Comparison of ENCODE assay signal across 1 cellular context in the genomic region with DNA sequence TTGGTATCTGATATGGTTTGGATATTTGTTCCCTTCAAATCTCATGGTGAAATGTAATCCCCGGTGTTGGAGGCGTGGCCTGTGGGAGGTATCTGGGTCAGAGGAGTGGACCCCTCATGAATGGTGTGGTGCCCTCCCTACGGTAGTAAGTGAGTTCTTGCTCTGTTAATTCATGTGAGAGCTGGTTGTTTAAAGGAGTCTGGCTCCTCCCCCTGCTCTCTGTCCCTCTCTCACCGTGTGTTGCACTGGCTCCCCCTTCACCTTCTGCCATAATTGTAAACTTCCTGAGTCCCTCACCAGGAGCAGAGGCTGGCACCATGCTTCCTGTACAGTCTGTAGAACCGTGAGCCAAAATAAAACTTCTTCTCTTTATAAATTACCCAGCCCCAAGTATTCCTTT.
A peak's percentile ranks its signal among the peaks of the same experiment; 100 is the strongest.
TF ChIP-seq lines count a peak whose summit lies in the region.

No MANE protein-coding gene starts in this region.

TF ChIP-seq in HepG2, 621 proteins besides CTCF, POLR2A, EP300 and RAD21 (continued from another document and continues in another):
- TF ChIP-seq, protein P1, sequence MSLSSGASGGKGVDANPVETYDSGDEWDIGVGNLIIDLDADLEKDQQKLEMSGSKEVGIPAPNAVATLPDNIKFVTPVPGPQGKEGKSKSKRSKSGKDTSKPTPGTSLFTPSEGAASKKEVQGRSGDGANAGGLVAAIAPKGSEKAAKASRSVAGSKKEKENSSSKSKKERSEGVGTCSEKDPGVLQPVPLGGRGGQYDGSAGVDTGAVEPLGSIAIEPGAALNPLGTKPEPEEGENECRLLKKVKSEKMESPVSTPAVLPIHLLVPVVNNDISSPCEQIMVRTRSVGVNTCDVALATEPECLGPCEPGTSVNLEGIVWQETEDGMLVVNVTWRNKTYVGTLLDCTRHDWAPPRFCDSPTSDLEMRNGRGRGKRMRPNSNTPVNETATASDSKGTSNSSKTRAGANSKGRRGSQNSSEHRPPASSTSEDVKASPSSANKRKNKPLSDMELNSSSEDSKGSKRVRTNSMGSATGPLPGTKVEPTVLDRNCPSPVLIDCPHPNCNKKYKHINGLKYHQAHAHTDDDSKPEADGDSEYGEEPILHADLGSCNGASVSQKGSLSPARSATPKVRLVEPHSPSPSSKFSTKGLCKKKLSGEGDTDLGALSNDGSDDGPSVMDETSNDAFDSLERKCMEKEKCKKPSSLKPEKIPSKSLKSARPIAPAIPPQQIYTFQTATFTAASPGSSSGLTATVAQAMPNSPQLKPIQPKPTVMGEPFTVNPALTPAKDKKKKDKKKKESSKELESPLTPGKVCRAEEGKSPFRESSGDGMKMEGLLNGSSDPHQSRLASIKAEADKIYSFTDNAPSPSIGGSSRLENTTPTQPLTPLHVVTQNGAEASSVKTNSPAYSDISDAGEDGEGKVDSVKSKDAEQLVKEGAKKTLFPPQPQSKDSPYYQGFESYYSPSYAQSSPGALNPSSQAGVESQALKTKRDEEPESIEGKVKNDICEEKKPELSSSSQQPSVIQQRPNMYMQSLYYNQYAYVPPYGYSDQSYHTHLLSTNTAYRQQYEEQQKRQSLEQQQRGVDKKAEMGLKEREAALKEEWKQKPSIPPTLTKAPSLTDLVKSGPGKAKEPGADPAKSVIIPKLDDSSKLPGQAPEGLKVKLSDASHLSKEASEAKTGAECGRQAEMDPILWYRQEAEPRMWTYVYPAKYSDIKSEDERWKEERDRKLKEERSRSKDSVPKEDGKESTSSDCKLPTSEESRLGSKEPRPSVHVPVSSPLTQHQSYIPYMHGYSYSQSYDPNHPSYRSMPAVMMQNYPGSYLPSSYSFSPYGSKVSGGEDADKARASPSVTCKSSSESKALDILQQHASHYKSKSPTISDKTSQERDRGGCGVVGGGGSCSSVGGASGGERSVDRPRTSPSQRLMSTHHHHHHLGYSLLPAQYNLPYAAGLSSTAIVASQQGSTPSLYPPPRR (CRISPR knock-in tag; IDR thresholded peaks at IDR 0.05; ENCODE audit: borderline replicate concordance), result no peak
- TF ChIP-seq, protein P2, sequence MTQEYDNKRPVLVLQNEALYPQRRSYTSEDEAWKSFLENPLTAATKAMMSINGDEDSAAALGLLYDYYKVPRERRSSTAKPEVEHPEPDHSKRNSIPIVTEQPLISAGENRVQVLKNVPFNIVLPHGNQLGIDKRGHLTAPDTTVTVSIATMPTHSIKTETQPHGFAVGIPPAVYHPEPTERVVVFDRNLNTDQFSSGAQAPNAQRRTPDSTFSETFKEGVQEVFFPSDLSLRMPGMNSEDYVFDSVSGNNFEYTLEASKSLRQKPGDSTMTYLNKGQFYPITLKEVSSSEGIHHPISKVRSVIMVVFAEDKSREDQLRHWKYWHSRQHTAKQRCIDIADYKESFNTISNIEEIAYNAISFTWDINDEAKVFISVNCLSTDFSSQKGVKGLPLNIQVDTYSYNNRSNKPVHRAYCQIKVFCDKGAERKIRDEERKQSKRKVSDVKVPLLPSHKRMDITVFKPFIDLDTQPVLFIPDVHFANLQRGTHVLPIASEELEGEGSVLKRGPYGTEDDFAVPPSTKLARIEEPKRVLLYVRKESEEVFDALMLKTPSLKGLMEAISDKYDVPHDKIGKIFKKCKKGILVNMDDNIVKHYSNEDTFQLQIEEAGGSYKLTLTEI (CRISPR knock-in tag; conservative IDR thresholded peaks at IDR 0.05), result no peak
- TF ChIP-seq, protein P3, sequence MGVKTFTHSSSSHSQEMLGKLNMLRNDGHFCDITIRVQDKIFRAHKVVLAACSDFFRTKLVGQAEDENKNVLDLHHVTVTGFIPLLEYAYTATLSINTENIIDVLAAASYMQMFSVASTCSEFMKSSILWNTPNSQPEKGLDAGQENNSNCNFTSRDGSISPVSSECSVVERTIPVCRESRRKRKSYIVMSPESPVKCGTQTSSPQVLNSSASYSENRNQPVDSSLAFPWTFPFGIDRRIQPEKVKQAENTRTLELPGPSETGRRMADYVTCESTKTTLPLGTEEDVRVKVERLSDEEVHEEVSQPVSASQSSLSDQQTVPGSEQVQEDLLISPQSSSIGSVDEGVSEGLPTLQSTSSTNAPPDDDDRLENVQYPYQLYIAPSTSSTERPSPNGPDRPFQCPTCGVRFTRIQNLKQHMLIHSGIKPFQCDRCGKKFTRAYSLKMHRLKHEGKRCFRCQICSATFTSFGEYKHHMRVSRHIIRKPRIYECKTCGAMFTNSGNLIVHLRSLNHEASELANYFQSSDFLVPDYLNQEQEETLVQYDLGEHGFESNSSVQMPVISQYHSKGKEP (CRISPR knock-in tag; IDR thresholded peaks at IDR 0.05), result no peak
- TF ChIP-seq POGZ (CRISPR knock-in tag; IDR thresholded peaks at IDR 0.05) (peak; percentile 87), POLR2AphosphoS2 (IDR thresholded peaks at IDR 0.05; ENCODE audit: low read depth, low read length) (no peak), GATAD1 (CRISPR knock-in tag; IDR thresholded peaks at IDR 0.05) (0 out of 2 replicates have a peak, but pooled peaks have one; percentile 28), ZNF121 (CRISPR knock-in tag; IDR thresholded peaks at IDR 0.05) (no peak), MIXL1 (CRISPR knock-in tag; IDR thresholded peaks at IDR 0.05) (0 out of 2 replicates have a peak, but pooled peaks have one; percentile 31), GFI1 (CRISPR knock-in tag; IDR thresholded peaks at IDR 0.05; ENCODE audit: borderline replicate concordance) (no peak), ZSCAN21 (CRISPR knock-in tag; IDR thresholded peaks at IDR 0.05; ENCODE audit: borderline replicate concordance) (no peak), ZNF878 (CRISPR knock-in tag; IDR thresholded peaks at IDR 0.05) (no peak), ZNF382 (CRISPR knock-in tag; IDR thresholded peaks at IDR 0.05; ENCODE audit: borderline replicate concordance) (no peak), KAT2B (IDR thresholded peaks at IDR 0.05; ENCODE audit: borderline replicate concordance, low read depth, low read length) (no peak), RARG (CRISPR knock-in tag; IDR thresholded peaks at IDR 0.05; ENCODE audit: low read depth) (no peak), ZNF296 (CRISPR knock-in tag; conservative IDR thresholded peaks at IDR 0.05) (no peak), STAG1 (CRISPR knock-in tag; IDR thresholded peaks at IDR 0.05) (no peak), CCAR2 (optimal IDR thresholded peaks at IDR 0.05; ENCODE audit: low read depth, low read length) (no peak), ARNT (IDR thresholded peaks at IDR 0.05) (no peak), TP53 (CRISPR knock-in tag; conservative IDR thresholded peaks at IDR 0.05) (no peak), MED1 (CRISPR knock-in tag; IDR thresholded peaks at IDR 0.05) (peak; percentile 81), ATF7-NPFF (CRISPR knock-in tag; IDR thresholded peaks at IDR 0.05; ENCODE audit: low read depth) (no peak), MTF1 (CRISPR knock-in tag; IDR thresholded peaks at IDR 0.05) (no peak), KDM2A (CRISPR knock-in tag; IDR thresholded peaks at IDR 0.05; ENCODE audit: borderline replicate concordance, low read depth) (no peak), ZNF792 (CRISPR knock-in tag; IDR thresholded peaks at IDR 0.05) (peak; percentile 36; the same call in 1 of the 2 replicates), ZC3H4 (CRISPR knock-in tag; IDR thresholded peaks at IDR 0.05; ENCODE audit: borderline replicate concordance) (no peak), KLF11 (CRISPR knock-in tag; IDR thresholded peaks at IDR 0.05) (no peak), ZNF3 (CRISPR knock-in tag; IDR thresholded peaks at IDR 0.05) (no peak), ZNF569 (CRISPR knock-in tag; IDR thresholded peaks at IDR 0.05; ENCODE audit: borderline replicate concordance) (no peak), ZNF850 (CRISPR knock-in tag; conservative IDR thresholded peaks at IDR 0.05) (no peak)
- TF ChIP-seq, protein P4, sequence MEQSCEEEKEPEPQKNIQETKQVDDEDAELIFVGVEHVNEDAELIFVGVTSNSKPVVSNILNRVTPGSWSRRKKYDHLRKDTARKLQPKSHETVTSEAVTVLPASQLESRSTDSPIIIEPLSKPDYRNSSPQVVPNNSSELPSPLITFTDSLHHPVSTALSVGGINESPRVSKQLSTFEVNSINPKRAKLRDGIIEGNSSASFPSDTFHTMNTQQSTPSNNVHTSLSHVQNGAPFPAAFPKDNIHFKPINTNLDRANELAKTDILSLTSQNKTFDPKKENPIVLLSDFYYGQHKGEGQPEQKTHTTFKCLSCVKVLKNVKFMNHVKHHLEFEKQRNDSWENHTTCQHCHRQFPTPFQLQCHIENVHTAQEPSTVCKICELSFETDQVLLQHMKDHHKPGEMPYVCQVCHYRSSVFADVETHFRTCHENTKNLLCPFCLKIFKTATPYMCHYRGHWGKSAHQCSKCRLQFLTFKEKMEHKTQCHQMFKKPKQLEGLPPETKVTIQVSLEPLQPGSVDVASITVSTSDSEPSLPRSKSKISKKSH (CRISPR knock-in tag; IDR thresholded peaks at IDR 0.05; ENCODE audit: borderline replicate concordance), result no peak
- TF ChIP-seq, protein P5, sequence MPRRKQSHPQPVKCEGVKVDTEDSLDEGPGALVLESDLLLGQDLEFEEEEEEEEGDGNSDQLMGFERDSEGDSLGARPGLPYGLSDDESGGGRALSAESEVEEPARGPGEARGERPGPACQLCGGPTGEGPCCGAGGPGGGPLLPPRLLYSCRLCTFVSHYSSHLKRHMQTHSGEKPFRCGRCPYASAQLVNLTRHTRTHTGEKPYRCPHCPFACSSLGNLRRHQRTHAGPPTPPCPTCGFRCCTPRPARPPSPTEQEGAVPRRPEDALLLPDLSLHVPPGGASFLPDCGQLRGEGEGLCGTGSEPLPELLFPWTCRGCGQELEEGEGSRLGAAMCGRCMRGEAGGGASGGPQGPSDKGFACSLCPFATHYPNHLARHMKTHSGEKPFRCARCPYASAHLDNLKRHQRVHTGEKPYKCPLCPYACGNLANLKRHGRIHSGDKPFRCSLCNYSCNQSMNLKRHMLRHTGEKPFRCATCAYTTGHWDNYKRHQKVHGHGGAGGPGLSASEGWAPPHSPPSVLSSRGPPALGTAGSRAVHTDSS (CRISPR knock-in tag; conservative IDR thresholded peaks at IDR 0.05), result no peak
- TF ChIP-seq, protein P6, sequence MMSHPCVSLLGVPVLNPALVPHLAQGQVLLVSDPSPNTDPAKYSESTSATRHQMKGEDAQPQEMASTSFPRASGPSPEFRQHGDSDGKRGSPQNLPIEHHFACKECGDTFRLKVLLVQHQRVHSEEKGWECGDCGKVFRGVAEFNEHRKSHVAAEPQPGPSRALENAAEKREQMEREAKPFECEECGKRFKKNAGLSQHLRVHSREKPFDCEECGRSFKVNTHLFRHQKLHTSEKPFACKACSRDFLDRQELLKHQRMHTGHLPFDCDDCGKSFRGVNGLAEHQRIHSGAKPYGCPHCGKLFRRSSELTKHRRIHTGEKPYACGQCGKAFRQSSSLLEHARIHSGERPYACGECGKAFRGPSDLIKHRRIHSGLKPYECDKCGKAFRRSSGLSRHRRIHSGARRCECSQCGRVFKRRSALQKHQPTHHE (CRISPR knock-in tag; IDR thresholded peaks at IDR 0.05; ENCODE audit: borderline replicate concordance), result no peak
- TF ChIP-seq, protein P7, sequence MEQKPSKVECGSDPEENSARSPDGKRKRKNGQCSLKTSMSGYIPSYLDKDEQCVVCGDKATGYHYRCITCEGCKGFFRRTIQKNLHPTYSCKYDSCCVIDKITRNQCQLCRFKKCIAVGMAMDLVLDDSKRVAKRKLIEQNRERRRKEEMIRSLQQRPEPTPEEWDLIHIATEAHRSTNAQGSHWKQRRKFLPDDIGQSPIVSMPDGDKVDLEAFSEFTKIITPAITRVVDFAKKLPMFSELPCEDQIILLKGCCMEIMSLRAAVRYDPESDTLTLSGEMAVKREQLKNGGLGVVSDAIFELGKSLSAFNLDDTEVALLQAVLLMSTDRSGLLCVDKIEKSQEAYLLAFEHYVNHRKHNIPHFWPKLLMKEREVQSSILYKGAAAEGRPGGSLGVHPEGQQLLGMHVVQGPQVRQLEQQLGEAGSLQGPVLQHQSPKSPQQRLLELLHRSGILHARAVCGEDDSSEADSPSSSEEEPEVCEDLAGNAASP (CRISPR knock-in tag; IDR thresholded peaks at IDR 0.05; ENCODE audit: borderline replicate concordance), result no peak
- TF ChIP-seq, protein P8, sequence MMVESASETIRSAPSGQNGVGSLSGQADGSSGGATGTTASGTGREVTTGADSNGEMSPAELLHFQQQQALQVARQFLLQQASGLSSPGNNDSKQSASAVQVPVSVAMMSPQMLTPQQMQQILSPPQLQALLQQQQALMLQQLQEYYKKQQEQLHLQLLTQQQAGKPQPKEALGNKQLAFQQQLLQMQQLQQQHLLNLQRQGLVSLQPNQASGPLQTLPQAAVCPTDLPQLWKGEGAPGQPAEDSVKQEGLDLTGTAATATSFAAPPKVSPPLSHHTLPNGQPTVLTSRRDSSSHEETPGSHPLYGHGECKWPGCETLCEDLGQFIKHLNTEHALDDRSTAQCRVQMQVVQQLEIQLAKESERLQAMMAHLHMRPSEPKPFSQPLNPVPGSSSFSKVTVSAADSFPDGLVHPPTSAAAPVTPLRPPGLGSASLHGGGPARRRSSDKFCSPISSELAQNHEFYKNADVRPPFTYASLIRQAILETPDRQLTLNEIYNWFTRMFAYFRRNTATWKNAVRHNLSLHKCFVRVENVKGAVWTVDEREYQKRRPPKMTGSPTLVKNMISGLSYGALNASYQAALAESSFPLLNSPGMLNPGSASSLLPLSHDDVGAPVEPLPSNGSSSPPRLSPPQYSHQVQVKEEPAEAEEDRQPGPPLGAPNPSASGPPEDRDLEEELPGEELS (CRISPR knock-in tag; IDR thresholded peaks at IDR 0.05), result peak; percentile 27; the same call in 1 of the 2 replicates
- TF ChIP-seq, protein P9, sequence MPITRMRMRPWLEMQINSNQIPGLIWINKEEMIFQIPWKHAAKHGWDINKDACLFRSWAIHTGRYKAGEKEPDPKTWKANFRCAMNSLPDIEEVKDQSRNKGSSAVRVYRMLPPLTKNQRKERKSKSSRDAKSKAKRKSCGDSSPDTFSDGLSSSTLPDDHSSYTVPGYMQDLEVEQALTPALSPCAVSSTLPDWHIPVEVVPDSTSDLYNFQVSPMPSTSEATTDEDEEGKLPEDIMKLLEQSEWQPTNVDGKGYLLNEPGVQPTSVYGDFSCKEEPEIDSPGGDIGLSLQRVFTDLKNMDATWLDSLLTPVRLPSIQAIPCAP (CRISPR knock-in tag; IDR thresholded peaks at IDR 0.05; ENCODE audit: low read depth), result no peak
- TF ChIP-seq, protein P10, sequence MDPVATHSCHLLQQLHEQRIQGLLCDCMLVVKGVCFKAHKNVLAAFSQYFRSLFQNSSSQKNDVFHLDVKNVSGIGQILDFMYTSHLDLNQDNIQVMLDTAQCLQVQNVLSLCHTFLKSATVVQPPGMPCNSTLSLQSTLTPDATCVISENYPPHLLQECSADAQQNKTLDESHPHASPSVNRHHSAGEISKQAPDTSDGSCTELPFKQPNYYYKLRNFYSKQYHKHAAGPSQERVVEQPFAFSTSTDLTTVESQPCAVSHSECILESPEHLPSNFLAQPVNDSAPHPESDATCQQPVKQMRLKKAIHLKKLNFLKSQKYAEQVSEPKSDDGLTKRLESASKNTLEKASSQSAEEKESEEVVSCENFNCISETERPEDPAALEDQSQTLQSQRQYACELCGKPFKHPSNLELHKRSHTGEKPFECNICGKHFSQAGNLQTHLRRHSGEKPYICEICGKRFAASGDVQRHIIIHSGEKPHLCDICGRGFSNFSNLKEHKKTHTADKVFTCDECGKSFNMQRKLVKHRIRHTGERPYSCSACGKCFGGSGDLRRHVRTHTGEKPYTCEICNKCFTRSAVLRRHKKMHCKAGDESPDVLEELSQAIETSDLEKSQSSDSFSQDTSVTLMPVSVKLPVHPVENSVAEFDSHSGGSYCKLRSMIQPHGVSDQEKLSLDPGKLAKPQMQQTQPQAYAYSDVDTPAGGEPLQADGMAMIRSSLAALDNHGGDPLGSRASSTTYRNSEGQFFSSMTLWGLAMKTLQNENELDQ (CRISPR knock-in tag; IDR thresholded peaks at IDR 0.05; ENCODE audit: borderline replicate concordance), result no peak
- TF ChIP-seq, protein P11, sequence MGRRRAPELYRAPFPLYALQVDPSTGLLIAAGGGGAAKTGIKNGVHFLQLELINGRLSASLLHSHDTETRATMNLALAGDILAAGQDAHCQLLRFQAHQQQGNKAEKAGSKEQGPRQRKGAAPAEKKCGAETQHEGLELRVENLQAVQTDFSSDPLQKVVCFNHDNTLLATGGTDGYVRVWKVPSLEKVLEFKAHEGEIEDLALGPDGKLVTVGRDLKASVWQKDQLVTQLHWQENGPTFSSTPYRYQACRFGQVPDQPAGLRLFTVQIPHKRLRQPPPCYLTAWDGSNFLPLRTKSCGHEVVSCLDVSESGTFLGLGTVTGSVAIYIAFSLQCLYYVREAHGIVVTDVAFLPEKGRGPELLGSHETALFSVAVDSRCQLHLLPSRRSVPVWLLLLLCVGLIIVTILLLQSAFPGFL (CRISPR knock-in tag; IDR thresholded peaks at IDR 0.05), result no peak
